12 cellular contexts compared by ENCODE assay signal in the genomic region with DNA sequence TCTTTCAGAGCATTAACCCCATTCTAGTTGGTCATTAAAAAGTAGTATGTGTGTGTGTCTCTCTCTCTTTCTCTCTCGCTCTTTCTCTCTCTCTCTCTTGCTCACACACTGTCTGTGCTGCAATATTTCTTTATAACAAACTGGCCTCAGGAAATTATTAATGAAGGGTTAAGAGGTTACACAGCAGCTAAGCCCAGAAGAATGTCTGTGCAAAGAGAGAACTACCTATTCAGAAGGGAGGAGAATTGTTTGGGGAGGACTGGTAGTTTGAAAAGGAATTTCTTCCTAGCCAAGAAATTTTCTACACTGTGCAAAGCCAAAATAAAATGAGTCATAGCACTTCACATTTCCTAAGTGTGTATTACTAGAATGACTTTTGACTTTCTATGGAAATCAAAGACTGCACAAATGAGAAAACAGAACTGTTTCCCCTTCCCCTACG. TPM values are rescaled to one million over a fixed set of nuclear protein-coding genes. Genes with fewer than 3 reads are reported as not detected.
A peak's percentile ranks its signal among the peaks of the same experiment; 100 is the strongest.
DNase-seq lines count a peak whose midpoint lies in the region; ATAC-seq, FAIRE-seq and TF ChIP-seq lines count a peak whose summit lies in the region.
"Had no signal": no experiment of that assay in that cellular context is flagged by ENCODE, and none has a peak within 500 bp of the region (broad histone marks: within the 10 kb centered on the region; RNA-seq: fewer than 3 reads in every experiment).

No MANE protein-coding gene starts in this region.

- DNase-seq in LoVo (ENCODE audit: low spot score), result peak; percentile 20
- DNase-seq in coronary artery (ENCODE audit: low spot score), result no peak
- DNase-seq in HepG2 (ENCODE audit: low spot score), result peak; percentile 76
- DNase-seq in transverse colon, result no peak
- DNase-seq in stimulated activated CD4-positive, alpha-beta T cell treated with anti-CD3 and anti-CD28 coated beads, Interleukin-15, amount 100 ng/mL, for 24 hours, result no peak
- DNase-seq in GM10248 (ENCODE audit: extremely low spot score), result no peak
- no peak for DNase-seq in cortex of kidney (lab: John Stamatoyannopoulos, UW)
- DNase-seq: activated naive CD8-positive, alpha-beta T cell treated with anti-CD3 and anti-CD28 coated beads for 36 hours; immature natural killer cell; NCI-H510A treated with DMSO at 0.1 percent for 48 hours; stimulated activated CD4-positive, alpha-beta T cell treated with anti-CD3 and anti-CD28 coated beads, Interleukin-4, amount 100 ng/mL, for 4 hours; WERI-Rb-1 had no signal

- no peaks in the 10 kb centered on the region for H4K20me1 ChIP-seq in HepG2 (ENCODE audit: insufficient read depth, low read length)

- no peaks in the 10 kb centered on the region for H3K27me3 ChIP-seq in HepG2 (ENCODE audit: control insufficient read depth in 1 of 2, insufficient read depth in 2 of 2, low read length in 2 of 2)
- no peaks in the 10 kb centered on the region for H3K27me3 ChIP-seq in transverse colon

- TF ChIP-seq EP300 in HepG2 (IDR thresholded peaks at IDR 0.05; ENCODE audit: low read depth in 2 of 2, low read length in 2 of 2) (no peak), HepG2 (CRISPR knock-in tag; IDR thresholded peaks at IDR 0.05; ENCODE audit: borderline replicate concordance) (no peak), transverse colon (IDR thresholded peaks at IDR 0.05; ENCODE audit: low read depth) (no peak)

- no peak for FAIRE-seq in HepG2 (lab: Jason Lieb, UNC)

- TF ChIP-seq POLR2A in HepG2 (IDR thresholded peaks at IDR 0.05; ENCODE audit: insufficient read depth in 1 of 2, low read depth in 2 of 2, low read length in 2 of 2) (no peak), transverse colon (IDR thresholded peaks at IDR 0.05) (no peak)

- no peak overlapping the region for H3K9ac ChIP-seq in HepG2 (ENCODE audit: insufficient read depth, low read depth, low read length)

- no peak for TF ChIP-seq RAD21 in HepG2 (CRISPR knock-in tag; IDR thresholded peaks at IDR 0.05)

- ATAC-seq in HepG2, result peak; percentile 58

- intact Hi-C loops in HepG2 (cut with micrococcal nuclease; ENCODE audit: unreplicated experiment) (loop anchor here (5.0 kb wide), 1 partner anchor 182 kb away; no protein-coding TSS in a partner anchor), transverse colon (cut with DNase I; ENCODE audit: low total_unique reads) (no loop called here)

- peaks cover 46% of the 10 kb centered on the region for H3K4me1 ChIP-seq in HepG2 (ENCODE audit: insufficient read depth, low read length)
- peaks cover 0 to 41% (median 13%) of the 10 kb centered on the region in 4 donors for H3K4me1 ChIP-seq in transverse colon

- H3K4me3 ChIP-seq in coronary artery, result peak overlapping the region; percentile 55
- no peak overlapping the region for H3K4me3 ChIP-seq in HepG2 (replicated peaks in 1 of 3; ENCODE audit: insufficient read depth in 1 of 3, low read depth in 2 of 3, low read length in 3 of 3)
- H3K4me3 ChIP-seq in transverse colon, result no peak overlapping the region

- H3K79me2 ChIP-seq in HepG2 (ENCODE audit: insufficient read depth, low read length), result no peaks in the 10 kb centered on the region

- no peak for TF ChIP-seq CTCF in coronary artery (IDR thresholded peaks at IDR 0.05)
- TF ChIP-seq CTCF in HepG2 (CRISPR knock-in tag; IDR thresholded peaks at IDR 0.05), result no peak
- TF ChIP-seq CTCF in transverse colon (IDR thresholded peaks at IDR 0.05), result no peak
- no peak for TF ChIP-seq CTCF in GM10248 (IDR thresholded peaks at IDR 0.05; ENCODE audit: control extremely low read depth, extremely low read depth, low read depth, missing control alignments)

- no peak overlapping the region for H2AFZ ChIP-seq in HepG2 (ENCODE audit: low read length)

- peak overlapping the region; percentile 56 to 84 for H3K27ac ChIP-seq in coronary artery
- H3K27ac ChIP-seq in HepG2 (ENCODE audit: extremely low read length, insufficient read depth, low read length), result no peak overlapping the region
- peak overlapping the region; percentile 28 to 62 (median 45) for H3K27ac ChIP-seq in transverse colon
- H3K27ac ChIP-seq: WERI-Rb-1 had no signal

- H3K4me2 ChIP-seq in HepG2 (ENCODE audit: low read depth, low read length), result no peak overlapping the region

- H3K36me3 ChIP-seq in HepG2 (replicated peaks in 1 of 2; ENCODE audit: control insufficient read depth in 1 of 2, insufficient read depth in 2 of 2, low read length in 2 of 2) (no peaks in the 10 kb centered on the region), transverse colon (no peaks in the 10 kb centered on the region)
- H3K36me3 ChIP-seq: WERI-Rb-1 had no signal

- H3K9me3 ChIP-seq in HepG2 (ENCODE audit: low read length) (no peaks in the 10 kb centered on the region), transverse colon (no peaks in the 10 kb centered on the region)

- WGBS in HepG2 (ENCODE audit: low lambda C conversion rate), result 79% methylated on average over 2 of the region's 2 CpGs
- WGBS in transverse colon (ENCODE audit: low coverage in 1 of 2), 2 donors, result 50 to 86% methylated on average over 2 of the region's 2 CpGs

- CTCF ChIA-PET in HepG2 (lab: Yijun Ruan, JAX; ENCODE audit: low intra/inter-chr PET ratio, low total read pairs), result no interaction called here
- CTCF ChIA-PET in GM10248 (lab: Yijun Ruan, JAX), result interaction anchor here (0.8 to 1.5 kb wide), 2 partner anchors 9 to 13 kb away, joined by 3 to 5 read pairs; no protein-coding TSS in a partner anchor

- POLR2A ChIA-PET in HepG2 (lab: Yijun Ruan, JAX) (no interaction called here), GM10248 (lab: Yijun Ruan, JAX) (no interaction called here)

- in situ Hi-C loops in HepG2 (cut with HindIII; ENCODE audit: extremely low pct_ligation_motif_present, low pct_unique_long_range_greater_than_20kb), result no loop called here
- in situ Hi-C loops in transverse colon (cut with MboI; ENCODE audit: low pct_ligation_motif_present in 1 of 4, low pct_unique_long_range_greater_than_20kb in 1 of 4, low sequenced_read_pairs in 3 of 4), result no loop called here

- no TSS peak for BruUV-seq in HepG2 (replicated peaks; lab: Mats Ljungman, UMichigan)

TF ChIP-seq in HepG2, 621 proteins besides CTCF, POLR2A, EP300 and RAD21:
- TF ChIP-seq CBX1 (IDR thresholded peaks at IDR 0.05; ENCODE audit: low read depth), result no peak
- 0 out of 4 replicates have a peak, but pooled peaks of 1 of the 2 experiments have one; percentile 34 for TF ChIP-seq NR2F1 (CRISPR knock-in tag; IDR thresholded peaks at IDR 0.05)

RNA-seq across cellular contexts. Expression of a gene that starts 22.2 kb away (rescaled TPM):
- total RNA-seq in HepG2 (2016; rRNA removed; fragmentation: Illumina TruSeq; extraction: Trizol) (6.8 and 9.1 TPM in 2 replicates), transverse colon (10 to 100 TPM in 1 of 4 donors, 1 to 10 TPM in 2, under 1 TPM in 1; 0.40 to 20.6 (median 7.5) TPM)
- 1.2 and 1.8 TPM in 2 replicates for total RNA-seq in HepG2 (2016; cell fraction: cytosol; rRNA removed; fragmentation: Illumina TruSeq; extraction: Trizol; ENCODE audit: low read depth)
- total RNA-seq in HepG2 (2016; cell fraction: insoluble cytoplasmic fraction; rRNA removed; fragmentation: Illumina TruSeq; extraction: Trizol), result 8.4 and 8.6 TPM in 2 replicates
- total RNA-seq in HepG2 (2016; cell fraction: membrane; rRNA removed; fragmentation: Illumina TruSeq; extraction: Trizol), result 3.8 and 6.4 TPM in 2 replicates
- total RNA-seq in HepG2 (2016; cell fraction: nucleus; rRNA removed; fragmentation: Illumina TruSeq; extraction: Trizol), result 14.5 and 17.0 TPM in 2 replicates
- polyA plus RNA-seq in HepG2 (2011; rRNA removed), result 4.1 and 4.6 TPM in 2 replicates
- 2.0 and 2.9 TPM in 2 replicates for polyA plus RNA-seq in HepG2 (2011; cell fraction: cytosol; rRNA removed)
- polyA plus RNA-seq in HepG2 (2011; cell fraction: nucleus; rRNA removed), result 2.3 and 2.9 TPM in 2 replicates
- polyA plus RNA-seq in HepG2 (2012), result 6.0 and 8.4 TPM in 2 replicates
- polyA plus RNA-seq in HepG2 (2016; cell fraction: cytosol; fragmentation: Illumina TruSeq; extraction: Trizol; ENCODE audit: low read depth), result 0.43 and 0.67 TPM in 2 replicates
- 7.1 and 7.3 TPM in 2 replicates for polyA plus RNA-seq in HepG2 (2016; cell fraction: insoluble cytoplasmic fraction; fragmentation: Illumina TruSeq; extraction: Trizol; ENCODE audit: low read depth)
- 2.5 and 2.7 TPM in 2 replicates for polyA plus RNA-seq in HepG2 (2016; cell fraction: membrane; fragmentation: Illumina TruSeq; extraction: Trizol; ENCODE audit: low read depth)
- 8.0 and 8.3 TPM in 2 replicates for polyA plus RNA-seq in HepG2 (2016; cell fraction: nucleus; fragmentation: Illumina TruSeq; extraction: Trizol; ENCODE audit: insufficient read depth, low read depth)
- 5.0 TPM in 1 of 2 replicates, not detected in the other for polyA minus RNA-seq in HepG2 (2011; rRNA and poly(A)+ RNA removed; ENCODE audit: low replicate concordance)
- polyA minus RNA-seq in HepG2 (2011; cell fraction: cytosol; rRNA and poly(A)+ RNA removed), result 9.2 and 11.6 TPM in 2 replicates
- polyA minus RNA-seq in HepG2 (2011; cell fraction: nucleus; rRNA and poly(A)+ RNA removed), result 40.5 and 45.4 TPM in 2 replicates
- total RNA-seq: activated naive CD8-positive, alpha-beta T cell treated with anti-CD3 and anti-CD28 coated beads for 36 hours had no signal

Comparison
In these comparisons a context has a peak if more than half of its experiments do, and no peak if none do; other contexts are left out.
1. DNase-seq: peak in LoVo (single experiment) and HepG2 (single experiment); none in coronary artery (single experiment), transverse colon (single experiment), stimulated activated CD4-positive, alpha-beta T cell treated with anti-CD3 and anti-CD28 coated beads, Interleukin-15, amount 100 ng/mL, for 24 hours (single experiment), GM10248 (single experiment) and cortex of kidney (single experiment).